In the genomic region with DNA sequence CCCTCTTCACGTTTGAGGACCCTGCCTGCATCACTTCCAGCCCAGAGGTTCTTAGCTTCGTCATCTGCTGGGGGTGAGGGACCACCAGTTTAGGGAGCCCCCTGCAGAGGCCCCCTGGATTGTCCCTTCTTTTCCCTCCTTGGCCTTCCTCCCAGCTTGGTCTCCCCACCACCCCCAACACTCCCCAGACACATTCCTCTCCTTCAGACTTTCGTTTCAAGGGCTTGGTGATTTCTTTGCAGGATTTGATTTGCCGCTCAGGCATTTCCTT, we compare ENCODE assay signal across 16 cellular contexts.
A peak's percentile ranks its signal among the peaks of the same experiment; 100 is the strongest.
DNase-seq lines count a peak whose midpoint lies in the region; ATAC-seq and TF ChIP-seq lines count a peak whose summit lies in the region.
"Had no signal": no experiment of that assay in that cellular context is flagged by ENCODE, and none has a peak within 500 bp of the region (broad histone marks: within the 10 kb centered on the region; RNA-seq: fewer than 3 reads in every experiment).

No MANE protein-coding gene starts in this region.

- peaks cover 36% of the 10 kb centered on the region for H3K4me1 Mint-ChIP-seq in chondrocyte (ENCODE audit: low read depth)
- no peaks in the 10 kb centered on the region for H3K4me1 Mint-ChIP-seq in activated CD4-positive, alpha-beta memory T cell treated with anti-CD3 and anti-CD28 coated beads for 36 hours (ENCODE audit: low read depth)
- no peaks in the 10 kb centered on the region for H3K4me1 Mint-ChIP-seq in CD8-positive, alpha-beta T cell (ENCODE audit: low read depth)

- no peak overlapping the region for H2BK120ac ChIP-seq in neuronal stem cell (ENCODE audit: low read depth, low read length)

- WGBS in HUES64, result 44% methylated on average over 4 of the region's 4 CpGs
- no CpG with 5 or more reads among the region's 4 CpGs for WGBS in neuronal stem cell (ENCODE audit: extremely low coverage in 2 of 2, insufficient read length in 2 of 2, insufficient replicate concordance in 1 of 2), 2 donors

- no peaks in the 10 kb centered on the region for H3K36me3 Mint-ChIP-seq in chondrocyte (ENCODE audit: low read depth)
- no peaks in the 10 kb centered on the region for H3K36me3 Mint-ChIP-seq in activated CD4-positive, alpha-beta memory T cell treated with anti-CD3 and anti-CD28 coated beads for 36 hours
- no peaks in the 10 kb centered on the region for H3K36me3 Mint-ChIP-seq in CD8-positive, alpha-beta T cell

- CTCF ChIA-PET in activated CD4-positive, alpha-beta memory T cell treated with anti-CD3 and anti-CD28 coated beads for 36 hours (lab: Charles Lee), result no interaction called here
- CTCF ChIA-PET in CD8-positive, alpha-beta T cell (lab: Charles Lee), result no interaction called here

- no peak overlapping the region for H3K23ac ChIP-seq in neuronal stem cell (ENCODE audit: low read depth, low read length, poor library complexity)

- no peak for ATAC-seq in CD8-positive, alpha-beta T cell
- ATAC-seq: Right ventricle myocardium inferior had no signal

- peak overlapping the region; percentile 44 for H2AK5ac ChIP-seq in neuronal stem cell (ENCODE audit: low read depth, low read length)

- H3K18ac ChIP-seq in neuronal stem cell (ENCODE audit: low read length), result peak overlapping the region; percentile 60

- H3K4me2 ChIP-seq in neuronal stem cell (ENCODE audit: insufficient read depth, low read length, poor library complexity, severe bottlenecking), result no peak overlapping the region

- H3K36me3 ChIP-seq in HUES64 (ENCODE audit: insufficient read depth, low read length), result no peaks in the 10 kb centered on the region
- no peaks in the 10 kb centered on the region for H3K36me3 ChIP-seq in neuronal stem cell (replicated peaks in 1 of 2; ENCODE audit: control insufficient read depth in 2 of 2, insufficient read depth in 2 of 2, low read length in 2 of 2)
- no peaks in the 10 kb centered on the region for H3K36me3 ChIP-seq in CD8-positive, alpha-beta T cell (ENCODE audit: insufficient read depth, low read length)

- intact Hi-C loops in activated CD4-positive, alpha-beta memory T cell treated with anti-CD3 and anti-CD28 coated beads for 36 hours (cut with micrococcal nuclease), result no loop called here
- intact Hi-C loops in CD8-positive, alpha-beta T cell (cut with DNase I, micrococcal nuclease), result no loop called here

- H3K27me3 Mint-ChIP-seq in chondrocyte (ENCODE audit: low read depth), result no peaks in the 10 kb centered on the region
- H3K27me3 Mint-ChIP-seq in activated CD4-positive, alpha-beta memory T cell treated with anti-CD3 and anti-CD28 coated beads for 36 hours, result peaks cover 4% of the 10 kb centered on the region
- H3K27me3 Mint-ChIP-seq in CD8-positive, alpha-beta T cell (ENCODE audit: low read depth), result peaks cover 6% of the 10 kb centered on the region

- H3K27me3 ChIP-seq in HUES64 (ENCODE audit: insufficient read depth, low read length), result no peaks in the 10 kb centered on the region
- H3K27me3 ChIP-seq in neuronal stem cell (ENCODE audit: control insufficient read depth in 3 of 3, insufficient read depth in 3 of 3, low read depth in 1 of 3, low read length in 3 of 3), result peaks cover 0 to 27% (median 0%) of the 10 kb centered on the region in 3 experiments
- H3K27me3 ChIP-seq in CD8-positive, alpha-beta T cell (ENCODE audit: insufficient read depth, low read length), result no peaks in the 10 kb centered on the region

- POLR2A ChIA-PET in activated CD4-positive, alpha-beta memory T cell treated with anti-CD3 and anti-CD28 coated beads for 36 hours (lab: Charles Lee), result no interaction called here
- POLR2A ChIA-PET in CD8-positive, alpha-beta T cell (lab: Charles Lee), result no interaction called here

- H3K4ac ChIP-seq in neuronal stem cell (ENCODE audit: low read length), result no peak overlapping the region

- H2BK12ac ChIP-seq in neuronal stem cell (ENCODE audit: low read length), result no peak overlapping the region

- H3K14ac ChIP-seq in neuronal stem cell (ENCODE audit: low read length), result no peak overlapping the region

- no peak overlapping the region for H4K8ac ChIP-seq in neuronal stem cell (ENCODE audit: low read depth, low read length)

- H2BK5ac ChIP-seq in neuronal stem cell (ENCODE audit: low read length), result no peak overlapping the region

- H3K4me1 ChIP-seq in HUES64 (ENCODE audit: insufficient read depth, low read length) (peaks cover 28% of the 10 kb centered on the region), neuronal stem cell (ENCODE audit: control insufficient read depth in 2 of 2, insufficient read depth in 1 of 2, low read depth in 1 of 2, low read length in 2 of 2) (peaks cover 4 to 12% of the 10 kb centered on the region in 2 donors)
- no peaks in the 10 kb centered on the region for H3K4me1 ChIP-seq in CD8-positive, alpha-beta T cell (ENCODE audit: insufficient read depth, low read length)

- no peak overlapping the region for H2AFZ ChIP-seq in neuronal stem cell (ENCODE audit: low read length)

- TF ChIP-seq CTCF in AG10803 (conservative IDR thresholded peaks at IDR 0.05; ENCODE audit: low read length) (no peak), chondrocyte (IDR thresholded peaks at IDR 0.05) (no peak)
- TF ChIP-seq CTCF in CD8-positive, alpha-beta T cell (IDR thresholded peaks at IDR 0.05), result no peak

- H3K79me1 ChIP-seq in neuronal stem cell (ENCODE audit: low read depth, low read length), result no peaks in the 10 kb centered on the region

- peak; percentile 32 for DNase-seq in AG10803 (ENCODE audit: low read depth)
- DNase-seq in chondrocyte (ENCODE audit: low spot score), result no peak
- no peak for DNase-seq in neuronal stem cell (ENCODE audit: low spot score)
- DNase-seq in mucosa of gallbladder (ENCODE audit: low spot score), result no peak
- DNase-seq in activated CD4-positive, alpha-beta memory T cell treated with anti-CD3 and anti-CD28 coated beads for 36 hours, result no peak
- DNase-seq in cerebellum (ENCODE audit: low spot score), result no peak
- no peak for DNase-seq in CD8-positive, alpha-beta T cell
- DNase-seq: activated CD4-positive, alpha-beta T cell treated with anti-CD3 and anti-CD28 coated beads for 48 hours; activated effector memory CD4-positive, alpha-beta T cell treated with anti-CD3 and anti-CD28 coated beads, Interleukin-2, amount 50 U/mL, for 16 hours; GDM1; mucosa of descending colon; NCI-H446 treated with DMSO at 0.1 percent for 48 hours; stimulated activated CD4-positive, alpha-beta T cell treated with anti-CD3 and anti-CD28 coated beads, Interleukin-12 subunit alpha, Interleukin-12 subunit beta, amount 100 ng/mL, for 4 hours; substantia nigra had no signal

- H3K4me3 Mint-ChIP-seq in chondrocyte (ENCODE audit: unreplicated experiment), result peak overlapping the region; percentile 35
- no peak overlapping the region for H3K4me3 Mint-ChIP-seq in activated CD4-positive, alpha-beta memory T cell treated with anti-CD3 and anti-CD28 coated beads for 36 hours
- H3K4me3 Mint-ChIP-seq in CD8-positive, alpha-beta T cell, result no peak overlapping the region

- H3K9me3 Mint-ChIP-seq in chondrocyte (ENCODE audit: low read depth), result no peaks in the 10 kb centered on the region
- no peaks in the 10 kb centered on the region for H3K9me3 Mint-ChIP-seq in activated CD4-positive, alpha-beta memory T cell treated with anti-CD3 and anti-CD28 coated beads for 36 hours
- H3K9me3 Mint-ChIP-seq in CD8-positive, alpha-beta T cell, result no peaks in the 10 kb centered on the region

- H3K27ac Mint-ChIP-seq in chondrocyte (ENCODE audit: unreplicated experiment), result peak overlapping the region; percentile 92
- H3K27ac Mint-ChIP-seq in activated CD4-positive, alpha-beta memory T cell treated with anti-CD3 and anti-CD28 coated beads for 36 hours, result no peak overlapping the region
- no peak overlapping the region for H3K27ac Mint-ChIP-seq in CD8-positive, alpha-beta T cell

- H4K91ac ChIP-seq in neuronal stem cell (ENCODE audit: low read depth, low read length, poor library complexity), result no peak overlapping the region

- no peak overlapping the region for H2BK15ac ChIP-seq in neuronal stem cell (ENCODE audit: low read length)

- H3K9ac ChIP-seq in HUES64 (ENCODE audit: low read depth, low read length) (no peak overlapping the region), neuronal stem cell (ENCODE audit: low read depth, low read length, poor library complexity) (no peak overlapping the region)

- no peak overlapping the region; the same call in 1 of the 2 replicates for H3K4me3 ChIP-seq in AG10803 (ENCODE audit: low read length)
- H3K4me3 ChIP-seq in HUES64 (ENCODE audit: low read length), result no peak overlapping the region
- no peak overlapping the region for H3K4me3 ChIP-seq in neuronal stem cell (ENCODE audit: low read length in 2 of 2)
- no peak overlapping the region for H3K4me3 ChIP-seq in CD8-positive, alpha-beta T cell (ENCODE audit: low read depth, low read length)
- H3K4me3 ChIP-seq: mucosa of descending colon had no signal

- peak overlapping the region; percentile 45; the same call in 1 of the 2 replicates for H3K27ac ChIP-seq in HUES64 (ENCODE audit: low read depth, low read length)
- no peak overlapping the region for H3K27ac ChIP-seq in neuronal stem cell (replicated peaks; ENCODE audit: low read length)
- no peak overlapping the region for H3K27ac ChIP-seq in CD8-positive, alpha-beta T cell (ENCODE audit: low read depth, low read length)

- no peaks in the 10 kb centered on the region for H3K9me3 ChIP-seq in HUES64 (ENCODE audit: insufficient read depth, low read depth, low read length)
- H3K9me3 ChIP-seq in neuronal stem cell (replicated peaks in 1 of 2; ENCODE audit: control insufficient read depth in 2 of 2, insufficient read depth in 1 of 2, low read depth in 1 of 2, low read length in 2 of 2), result no peaks in the 10 kb centered on the region
- no peaks in the 10 kb centered on the region for H3K9me3 ChIP-seq in CD8-positive, alpha-beta T cell (ENCODE audit: low read length)
- H3K9me3 ChIP-seq: mucosa of descending colon had no signal
